In the genomic region with DNA sequence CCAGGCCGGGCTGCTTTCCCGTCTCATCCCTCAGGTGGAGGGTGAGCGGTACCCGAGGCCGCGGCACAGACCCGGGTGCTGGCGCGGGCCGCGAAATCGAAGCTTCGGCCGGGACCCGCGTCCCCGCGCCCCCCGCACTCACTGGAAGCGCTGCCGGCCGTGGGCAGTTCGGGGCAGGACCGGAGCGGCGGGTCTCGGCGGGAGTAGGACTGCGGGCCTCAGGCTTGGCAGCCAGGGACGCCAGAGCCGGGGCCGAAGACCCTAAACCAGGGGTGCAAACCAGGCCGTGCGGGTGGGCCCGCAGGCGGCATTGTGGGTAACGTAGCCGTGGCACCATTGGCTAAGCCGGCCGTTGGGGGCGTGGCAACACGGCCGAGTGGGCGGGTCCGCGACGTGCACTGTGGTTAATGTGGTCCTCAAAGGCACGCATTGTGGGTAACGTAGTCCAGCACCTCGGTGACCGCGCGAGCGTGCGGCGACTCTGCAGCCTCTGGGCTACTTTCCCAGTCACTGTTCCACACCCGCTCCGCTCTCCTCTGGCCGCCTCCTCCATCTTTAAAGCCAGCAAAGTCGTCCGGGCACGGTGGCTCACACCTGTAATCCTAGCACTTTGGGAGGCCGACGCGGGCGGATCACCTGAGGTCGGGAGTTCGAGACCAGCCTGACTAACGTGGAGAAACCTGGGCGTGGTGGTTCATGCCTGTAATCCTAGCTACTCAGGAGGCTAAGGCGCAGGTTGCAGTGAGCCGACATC, we compare ENCODE assay signal across 1 cellular context.
A peak's percentile ranks its signal among the peaks of the same experiment; 100 is the strongest.
TF ChIP-seq lines count a peak whose summit lies in the region.

TSS of gene ZNF500 (minus strand) at position 288 of the 754 bp plus-strand sequence. CDS start 1,184 bp downstream, outside the sequence.

TF ChIP-seq in HepG2, 621 proteins besides CTCF, POLR2A, EP300 and RAD21 (continued from another document and continues in another):
- TF ChIP-seq, protein P1, sequence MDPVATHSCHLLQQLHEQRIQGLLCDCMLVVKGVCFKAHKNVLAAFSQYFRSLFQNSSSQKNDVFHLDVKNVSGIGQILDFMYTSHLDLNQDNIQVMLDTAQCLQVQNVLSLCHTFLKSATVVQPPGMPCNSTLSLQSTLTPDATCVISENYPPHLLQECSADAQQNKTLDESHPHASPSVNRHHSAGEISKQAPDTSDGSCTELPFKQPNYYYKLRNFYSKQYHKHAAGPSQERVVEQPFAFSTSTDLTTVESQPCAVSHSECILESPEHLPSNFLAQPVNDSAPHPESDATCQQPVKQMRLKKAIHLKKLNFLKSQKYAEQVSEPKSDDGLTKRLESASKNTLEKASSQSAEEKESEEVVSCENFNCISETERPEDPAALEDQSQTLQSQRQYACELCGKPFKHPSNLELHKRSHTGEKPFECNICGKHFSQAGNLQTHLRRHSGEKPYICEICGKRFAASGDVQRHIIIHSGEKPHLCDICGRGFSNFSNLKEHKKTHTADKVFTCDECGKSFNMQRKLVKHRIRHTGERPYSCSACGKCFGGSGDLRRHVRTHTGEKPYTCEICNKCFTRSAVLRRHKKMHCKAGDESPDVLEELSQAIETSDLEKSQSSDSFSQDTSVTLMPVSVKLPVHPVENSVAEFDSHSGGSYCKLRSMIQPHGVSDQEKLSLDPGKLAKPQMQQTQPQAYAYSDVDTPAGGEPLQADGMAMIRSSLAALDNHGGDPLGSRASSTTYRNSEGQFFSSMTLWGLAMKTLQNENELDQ (CRISPR knock-in tag; IDR thresholded peaks at IDR 0.05; ENCODE audit: borderline replicate concordance) = no peak
- TF ChIP-seq ZNF34 (CRISPR knock-in tag; IDR thresholded peaks at IDR 0.05; ENCODE audit: borderline replicate concordance) (no peak), HNRNPUL1 (IDR thresholded peaks at IDR 0.05; ENCODE audit: low read depth, low read length) (no peak), YY1 (IDR thresholded peaks at IDR 0.05; ENCODE audit: insufficient read depth, insufficient replicate concordance, low read depth, low read length) (peak; percentile 74), CEBPG (CRISPR knock-in tag; IDR thresholded peaks at IDR 0.05) (peak; percentile 52; the same call in 1 of the 2 replicates), ZNF615 (CRISPR knock-in tag; IDR thresholded peaks at IDR 0.05; ENCODE audit: borderline replicate concordance) (0 out of 2 replicates have a peak, but pooled peaks have one; percentile 44), ZNF577 (CRISPR knock-in tag; IDR thresholded peaks at IDR 0.05; ENCODE audit: borderline replicate concordance, low read depth) (no peak), KDM5A (IDR thresholded peaks at IDR 0.05; ENCODE audit: borderline replicate concordance, low read length) (peak; percentile 79), TRAFD1 (CRISPR knock-in tag; IDR thresholded peaks at IDR 0.05; ENCODE audit: borderline replicate concordance) (no peak), DPF2 (CRISPR knock-in tag; IDR thresholded peaks at IDR 0.05; ENCODE audit: borderline replicate concordance, low read depth) (no peak), CBFB (CRISPR knock-in tag; IDR thresholded peaks at IDR 0.05) (peak; percentile 89), SMAD3 (CRISPR knock-in tag; IDR thresholded peaks at IDR 0.05) (peak; percentile 11; the same call in 1 of the 2 replicates), ZNF282 (IDR thresholded peaks at IDR 0.05; ENCODE audit: partially characterized antibody) (no peak), FIP1L1 (IDR thresholded peaks at IDR 0.05; ENCODE audit: borderline replicate concordance, insufficient read depth, low read depth, low read length) (no peak), HMGA1 (CRISPR knock-in tag; conservative IDR thresholded peaks at IDR 0.05) (no peak), TCF12 (IDR thresholded peaks at IDR 0.05) (no peak), TCF12 (CRISPR knock-in tag; IDR thresholded peaks at IDR 0.05) (0 out of 2 replicates have a peak, but pooled peaks have one; percentile 65), ZSCAN31 (CRISPR knock-in tag; IDR thresholded peaks at IDR 0.05; ENCODE audit: low read depth) (peak; percentile 76; the same call in 1 of the 2 replicates), TEAD2 (CRISPR knock-in tag; IDR thresholded peaks at IDR 0.05) (no peak), WIZ (CRISPR knock-in tag; IDR thresholded peaks at IDR 0.05) (peak; percentile 47; the same call in 1 of the 2 replicates), ZNF225 (CRISPR knock-in tag; IDR thresholded peaks at IDR 0.05) (peak; percentile 38; the same call in 1 of the 2 replicates), ZFP1 (CRISPR knock-in tag; IDR thresholded peaks at IDR 0.05) (no peak), MED8 (CRISPR knock-in tag; IDR thresholded peaks at IDR 0.05; ENCODE audit: insufficient replicate concordance) (peak; percentile 67), SAFB2 (CRISPR knock-in tag; IDR thresholded peaks at IDR 0.05; ENCODE audit: borderline replicate concordance, low read depth) (no peak; the same call in 1 of the 2 replicates), ZSCAN21 (CRISPR knock-in tag; IDR thresholded peaks at IDR 0.05; ENCODE audit: borderline replicate concordance) (no peak), GRHL1 (CRISPR knock-in tag; conservative IDR thresholded peaks at IDR 0.05) (no peak), IRX3 (CRISPR knock-in tag; IDR thresholded peaks at IDR 0.05; ENCODE audit: borderline replicate concordance, low read depth) (no peak), ZNF572 (CRISPR knock-in tag; IDR thresholded peaks at IDR 0.05) (no peak), ZNF251 (CRISPR knock-in tag; IDR thresholded peaks at IDR 0.05) (no peak), ZFYVE20 (CRISPR knock-in tag; IDR thresholded peaks at IDR 0.05; ENCODE audit: borderline replicate concordance, low read depth) (no peak), ZNF782 (CRISPR knock-in tag; IDR thresholded peaks at IDR 0.05; ENCODE audit: borderline replicate concordance) (peak; percentile 53; the same call in 1 of the 2 replicates), ZNF10 (CRISPR knock-in tag; IDR thresholded peaks at IDR 0.05; ENCODE audit: borderline replicate concordance, low read depth) (no peak), ZNF337 (CRISPR knock-in tag; IDR thresholded peaks at IDR 0.05; ENCODE audit: borderline replicate concordance, low read depth) (no peak), TOE1 (CRISPR knock-in tag; IDR thresholded peaks at IDR 0.05) (peak; percentile 76; the same call in 1 of the 2 replicates), MXD4 (CRISPR knock-in tag; IDR thresholded peaks at IDR 0.05) (peak; percentile 85)
- TF ChIP-seq, protein P2, sequence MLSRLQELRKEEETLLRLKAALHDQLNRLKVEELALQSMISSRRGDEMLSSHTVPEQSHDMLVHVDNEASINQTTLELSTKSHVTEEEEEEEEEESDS (CRISPR knock-in tag; IDR thresholded peaks at IDR 0.05; ENCODE audit: borderline replicate concordance) = no peak
- TF ChIP-seq, protein P3, sequence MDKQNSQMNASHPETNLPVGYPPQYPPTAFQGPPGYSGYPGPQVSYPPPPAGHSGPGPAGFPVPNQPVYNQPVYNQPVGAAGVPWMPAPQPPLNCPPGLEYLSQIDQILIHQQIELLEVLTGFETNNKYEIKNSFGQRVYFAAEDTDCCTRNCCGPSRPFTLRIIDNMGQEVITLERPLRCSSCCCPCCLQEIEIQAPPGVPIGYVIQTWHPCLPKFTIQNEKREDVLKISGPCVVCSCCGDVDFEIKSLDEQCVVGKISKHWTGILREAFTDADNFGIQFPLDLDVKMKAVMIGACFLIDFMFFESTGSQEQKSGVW (CRISPR knock-in tag; IDR thresholded peaks at IDR 0.05; ENCODE audit: borderline replicate concordance) = no peak
- TF ChIP-seq, protein P4, sequence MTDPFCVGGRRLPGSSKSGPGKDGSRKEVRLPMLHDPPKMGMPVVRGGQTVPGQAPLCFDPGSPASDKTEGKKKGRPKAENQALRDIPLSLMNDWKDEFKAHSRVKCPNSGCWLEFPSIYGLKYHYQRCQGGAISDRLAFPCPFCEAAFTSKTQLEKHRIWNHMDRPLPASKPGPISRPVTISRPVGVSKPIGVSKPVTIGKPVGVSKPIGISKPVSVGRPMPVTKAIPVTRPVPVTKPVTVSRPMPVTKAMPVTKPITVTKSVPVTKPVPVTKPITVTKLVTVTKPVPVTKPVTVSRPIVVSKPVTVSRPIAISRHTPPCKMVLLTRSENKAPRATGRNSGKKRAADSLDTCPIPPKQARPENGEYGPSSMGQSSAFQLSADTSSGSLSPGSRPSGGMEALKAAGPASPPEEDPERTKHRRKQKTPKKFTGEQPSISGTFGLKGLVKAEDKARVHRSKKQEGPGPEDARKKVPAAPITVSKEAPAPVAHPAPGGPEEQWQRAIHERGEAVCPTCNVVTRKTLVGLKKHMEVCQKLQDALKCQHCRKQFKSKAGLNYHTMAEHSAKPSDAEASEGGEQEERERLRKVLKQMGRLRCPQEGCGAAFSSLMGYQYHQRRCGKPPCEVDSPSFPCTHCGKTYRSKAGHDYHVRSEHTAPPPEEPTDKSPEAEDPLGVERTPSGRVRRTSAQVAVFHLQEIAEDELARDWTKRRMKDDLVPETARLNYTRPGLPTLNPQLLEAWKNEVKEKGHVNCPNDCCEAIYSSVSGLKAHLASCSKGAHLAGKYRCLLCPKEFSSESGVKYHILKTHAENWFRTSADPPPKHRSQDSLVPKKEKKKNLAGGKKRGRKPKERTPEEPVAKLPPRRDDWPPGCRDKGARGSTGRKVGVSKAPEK (CRISPR knock-in tag; IDR thresholded peaks at IDR 0.05; ENCODE audit: borderline replicate concordance) = 0 out of 2 replicates have a peak, but pooled peaks have one; percentile 45
- TF ChIP-seq, protein P5, sequence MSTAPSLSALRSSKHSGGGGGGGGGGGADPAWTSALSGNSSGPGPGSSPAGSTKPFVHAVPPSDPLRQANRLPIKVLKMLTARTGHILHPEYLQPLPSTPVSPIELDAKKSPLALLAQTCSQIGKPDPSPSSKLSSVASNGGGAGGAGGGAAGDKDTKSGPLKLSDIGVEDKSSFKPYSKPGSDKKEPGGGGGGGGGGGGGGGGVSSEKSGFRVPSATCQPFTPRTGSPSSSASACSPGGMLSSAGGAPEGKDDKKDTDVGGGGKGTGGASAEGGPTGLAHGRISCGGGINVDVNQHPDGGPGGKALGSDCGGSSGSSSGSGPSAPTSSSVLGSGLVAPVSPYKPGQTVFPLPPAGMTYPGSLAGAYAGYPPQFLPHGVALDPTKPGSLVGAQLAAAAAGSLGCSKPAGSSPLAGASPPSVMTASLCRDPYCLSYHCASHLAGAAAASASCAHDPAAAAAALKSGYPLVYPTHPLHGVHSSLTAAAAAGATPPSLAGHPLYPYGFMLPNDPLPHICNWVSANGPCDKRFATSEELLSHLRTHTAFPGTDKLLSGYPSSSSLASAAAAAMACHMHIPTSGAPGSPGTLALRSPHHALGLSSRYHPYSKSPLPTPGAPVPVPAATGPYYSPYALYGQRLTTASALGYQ (CRISPR knock-in tag; IDR thresholded peaks at IDR 0.05) = peak; percentile 50; the same call in 1 of the 2 replicates
- TF ChIP-seq, protein P6, sequence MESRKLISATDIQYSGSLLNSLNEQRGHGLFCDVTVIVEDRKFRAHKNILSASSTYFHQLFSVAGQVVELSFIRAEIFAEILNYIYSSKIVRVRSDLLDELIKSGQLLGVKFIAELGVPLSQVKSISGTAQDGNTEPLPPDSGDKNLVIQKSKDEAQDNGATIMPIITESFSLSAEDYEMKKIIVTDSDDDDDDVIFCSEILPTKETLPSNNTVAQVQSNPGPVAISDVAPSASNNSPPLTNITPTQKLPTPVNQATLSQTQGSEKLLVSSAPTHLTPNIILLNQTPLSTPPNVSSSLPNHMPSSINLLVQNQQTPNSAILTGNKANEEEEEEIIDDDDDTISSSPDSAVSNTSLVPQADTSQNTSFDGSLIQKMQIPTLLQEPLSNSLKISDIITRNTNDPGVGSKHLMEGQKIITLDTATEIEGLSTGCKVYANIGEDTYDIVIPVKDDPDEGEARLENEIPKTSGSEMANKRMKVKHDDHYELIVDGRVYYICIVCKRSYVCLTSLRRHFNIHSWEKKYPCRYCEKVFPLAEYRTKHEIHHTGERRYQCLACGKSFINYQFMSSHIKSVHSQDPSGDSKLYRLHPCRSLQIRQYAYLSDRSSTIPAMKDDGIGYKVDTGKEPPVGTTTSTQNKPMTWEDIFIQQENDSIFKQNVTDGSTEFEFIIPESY (CRISPR knock-in tag; IDR thresholded peaks at IDR 0.05) = no peak; the same call in 1 of the 2 replicates
